1 cellular context compared by ENCODE assay signal in genomic region chr3:141294848-141295247, GRCh38.
TF ChIP-seq lines count a peak whose summit lies in the region.

No MANE protein-coding gene starts in this region.

TF ChIP-seq in K562, 482 proteins besides CTCF, POLR2A, EP300 and RAD21 (continued from another document):
- no peak for TF ChIP-seq ZNF740 (CRISPR knock-in tag; IDR thresholded peaks at IDR 0.05)
- TF ChIP-seq ZNF740 (tag; IDR thresholded peaks at IDR 0.05): no peak
- TF ChIP-seq ETS1 (conservative IDR thresholded peaks at IDR 0.05; ENCODE audit: control insufficient read depth, low read depth, low read length): no peak
- no peak for TF ChIP-seq ZNF282 (CRISPR knock-in tag; IDR thresholded peaks at IDR 0.05)
- TF ChIP-seq CREBBP (IDR thresholded peaks at IDR 0.05; ENCODE audit: low read depth, low read length): no peak
- TF ChIP-seq SMARCE1 (IDR thresholded peaks at IDR 0.05): peak; percentile 78; the same call in 1 of the 2 replicates
- 0 out of 2 replicates have a peak, but pooled peaks have one; percentile 35 for TF ChIP-seq DPF2 (IDR thresholded peaks at IDR 0.05)
- no peak for TF ChIP-seq FUS (optimal IDR thresholded peaks at IDR 0.05; ENCODE audit: low read depth, low read length)
- peak; percentile 36; the same call in 1 of the 2 replicates for TF ChIP-seq SMARCA4 (IDR thresholded peaks at IDR 0.05)
- no peak for TF ChIP-seq STAT6 (CRISPR knock-in tag; IDR thresholded peaks at IDR 0.05)
- TF ChIP-seq NR2C1 (IDR thresholded peaks at IDR 0.05): no peak
- TF ChIP-seq NR2C1 (tag; IDR thresholded peaks at IDR 0.05): no peak
- no peak for TF ChIP-seq KLF10 (CRISPR knock-in tag; IDR thresholded peaks at IDR 0.05)
- no peak for TF ChIP-seq ZNF140 (CRISPR knock-in tag; IDR thresholded peaks at IDR 0.05)
- no peak for TF ChIP-seq ZNF232 (CRISPR knock-in tag; IDR thresholded peaks at IDR 0.05)
- peak; percentile 80 for TF ChIP-seq FOXA1 (IDR thresholded peaks at IDR 0.05; ENCODE audit: borderline replicate concordance)
